In the genomic region with DNA sequence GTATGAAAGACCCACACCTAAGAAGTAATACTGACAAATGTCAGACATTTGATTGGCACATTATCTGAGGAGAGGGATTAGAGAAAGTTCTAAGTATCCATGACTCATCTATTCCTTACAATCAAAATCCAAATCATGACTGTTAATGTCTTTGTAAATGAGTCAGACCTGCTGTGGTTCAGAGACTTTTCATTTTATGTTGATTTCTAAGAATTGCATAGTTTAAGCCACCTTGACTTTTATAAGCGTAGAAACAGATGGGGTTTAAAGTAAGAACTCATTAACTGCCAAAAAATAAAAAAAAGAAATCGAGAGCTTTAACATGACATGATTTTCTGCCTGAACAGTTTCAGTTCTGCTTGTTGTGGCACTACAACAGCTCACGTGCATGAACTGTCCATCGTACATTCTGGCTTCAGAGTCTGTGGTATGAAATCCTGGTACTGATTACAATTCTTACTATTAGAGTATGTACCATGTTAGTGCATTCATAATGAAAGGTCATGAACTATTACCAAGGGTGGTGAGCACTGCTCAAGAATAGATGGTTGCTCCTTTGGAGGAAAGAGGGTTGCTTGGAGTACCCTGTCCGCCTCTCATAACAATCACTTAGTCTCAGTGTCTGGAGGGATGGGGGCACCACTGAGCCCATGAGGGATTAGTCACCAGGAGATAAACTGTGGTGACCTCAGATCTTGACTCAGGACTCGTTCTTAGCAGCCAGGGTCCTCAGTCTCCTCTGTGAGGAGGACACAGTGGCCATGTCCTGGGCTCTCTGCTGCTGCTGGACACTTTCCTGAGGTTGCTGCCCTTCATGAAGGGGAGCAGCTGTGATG, we compare ENCODE assay signal across 9 cellular contexts. TPM values are rescaled to one million over a fixed set of nuclear protein-coding genes. Genes with fewer than 3 reads are reported as not detected.
DNase-seq lines count a peak whose midpoint lies in the region; ATAC-seq and TF ChIP-seq lines count a peak whose summit lies in the region.
"Had no signal": no experiment of that assay in that cellular context is flagged by ENCODE, and none has a peak within 500 bp of the region (broad histone marks: within the 10 kb centered on the region; RNA-seq: fewer than 3 reads in every experiment).

No MANE protein-coding gene starts in this region.

- TF ChIP-seq EP300 in ovary (IDR thresholded peaks at IDR 0.05), result no peak

- H3K4me3 ChIP-seq in BJ (ENCODE audit: low read depth, low read length), result no peak overlapping the region
- no peak overlapping the region for H3K4me3 ChIP-seq in naive thymus-derived CD4-positive, alpha-beta T cell (ENCODE audit: low read length)
- H3K4me3 ChIP-seq in ovary, result no peak overlapping the region

- H3K4me1 Mint-ChIP-seq in T-helper 2 cell treated with Interferon-gamma antibody and Interleukin-4, amounts not matched to agents 5 μg/mL and 100 μg/mL, for 36 hours (ENCODE audit: low read depth), result peaks cover 50% of the 10 kb centered on the region
- H3K4me1 Mint-ChIP-seq in naive thymus-derived CD4-positive, alpha-beta T cell, result peaks cover 0 to 33% (median 2%) of the 10 kb centered on the region in 7 donors

- peaks cover 32% of the 10 kb centered on the region for H3K36me3 Mint-ChIP-seq in T-helper 2 cell treated with Interferon-gamma antibody and Interleukin-4, amounts not matched to agents 5 μg/mL and 100 μg/mL, for 36 hours (ENCODE audit: low read depth)
- H3K36me3 Mint-ChIP-seq in naive thymus-derived CD4-positive, alpha-beta T cell, result peaks cover 0 to 32% (median under 1%) of the 10 kb centered on the region in 5 donors

- H3K27me3 Mint-ChIP-seq in T-helper 2 cell treated with Interferon-gamma antibody and Interleukin-4, amounts not matched to agents 5 μg/mL and 100 μg/mL, for 36 hours (ENCODE audit: low read depth), result no peaks in the 10 kb centered on the region
- peaks cover 0 to 3% (median 0%) of the 10 kb centered on the region in 5 donors for H3K27me3 Mint-ChIP-seq in naive thymus-derived CD4-positive, alpha-beta T cell

- no peak overlapping the region for H3K27ac ChIP-seq in naive thymus-derived CD4-positive, alpha-beta T cell (ENCODE audit: low read depth, low read length)
- no peak overlapping the region for H3K27ac ChIP-seq in ovary

- peak overlapping the region; percentile 75 for H3K4me3 Mint-ChIP-seq in T-helper 2 cell treated with Interferon-gamma antibody and Interleukin-4, amounts not matched to agents 5 μg/mL and 100 μg/mL, for 36 hours
- H3K4me3 Mint-ChIP-seq in naive thymus-derived CD4-positive, alpha-beta T cell, result peak overlapping the region in 1 of 10 donors; percentile 58

- intact Hi-C loops in naive thymus-derived CD4-positive, alpha-beta T cell (cut with micrococcal nuclease), result no loop called here
- intact Hi-C loops in ovary (cut with DNase I) (no loop called here), posterior vena cava (cut with DNase I) (loop anchor here in 1 of 2 donors (1.0 kb wide), 1 partner anchor 23 kb away; no protein-coding TSS in a partner anchor)

- no peaks in the 10 kb centered on the region for H3K4me1 ChIP-seq in naive thymus-derived CD4-positive, alpha-beta T cell (ENCODE audit: control insufficient read depth in 2 of 2, insufficient read depth in 2 of 2, low read length in 2 of 2)
- no peaks in the 10 kb centered on the region for H3K4me1 ChIP-seq in ovary (ENCODE audit: insufficient read depth)

- H3K9me3 ChIP-seq in naive thymus-derived CD4-positive, alpha-beta T cell (ENCODE audit: control insufficient read depth in 2 of 3, low read length in 3 of 3), result no peaks in the 10 kb centered on the region
- no peaks in the 10 kb centered on the region for H3K9me3 ChIP-seq in ovary

- no peak for TF ChIP-seq POLR2A in ovary (IDR thresholded peaks at IDR 0.05)

- no peaks in the 10 kb centered on the region for H3K27me3 ChIP-seq in BJ (ENCODE audit: control insufficient read depth, insufficient read depth, low read length)
- H3K27me3 ChIP-seq in naive thymus-derived CD4-positive, alpha-beta T cell (ENCODE audit: control insufficient read depth in 2 of 2, insufficient read depth in 2 of 2, low read length in 2 of 2), result no peaks in the 10 kb centered on the region
- H3K27me3 ChIP-seq in ovary, result no peaks in the 10 kb centered on the region

- TF ChIP-seq CTCF in BJ (IDR thresholded peaks at IDR 0.05; ENCODE audit: insufficient read depth, low read depth, low read length), result no peak
- no peak for TF ChIP-seq CTCF in ovary (IDR thresholded peaks at IDR 0.05)

- CTCF ChIA-PET in BJ (lab: Yijun Ruan, JAX), result interaction anchor here (0.6 to 4.7 kb wide), 6 partner anchors 10 to 140 kb away, joined by 3 to 31 read pairs (median 6); no protein-coding TSS in a partner anchor
- CTCF ChIA-PET in naive thymus-derived CD4-positive, alpha-beta T cell (lab: Charles Lee), result no interaction called here

- POLR2A ChIA-PET in BJ (lab: Charles Lee), result no interaction called here
- POLR2A ChIA-PET in naive thymus-derived CD4-positive, alpha-beta T cell (lab: Charles Lee), result no interaction called here

- 65 to 82% (median 70%) methylated on average over 6 of the region's 6 CpGs for WGBS in ovary, 3 donors

- DNase-seq in BJ (ENCODE audit: low read depth) (peak; percentile 74), GM19238 (ENCODE audit: insufficient read length, low spot score) (peak; percentile 28), ovary (no peak), posterior vena cava (ENCODE audit: low spot score) (no peak), HuH-7 (ENCODE audit: low spot score) (no peak)
- DNase-seq in T-helper 2 cell treated with Interferon-gamma antibody and Interleukin-4, amounts not matched to agents 5 μg/mL and 100 μg/mL, for 36 hours (ENCODE audit: low spot score), result peak; percentile 54
- no peak for DNase-seq in naive thymus-derived CD4-positive, alpha-beta T cell

- ATAC-seq in HG03097 (IDR thresholded peaks at IDR 0.05; ENCODE audit: low FRiP score, unreplicated experiment), result peak; percentile 98
- peak; percentile 26 for ATAC-seq in naive thymus-derived CD4-positive, alpha-beta T cell

- H3K36me3 ChIP-seq in BJ (ENCODE audit: control insufficient read depth, insufficient read depth, low read length) (peaks cover 9% of the 10 kb centered on the region), ovary (no peaks in the 10 kb centered on the region)
- H3K36me3 ChIP-seq in naive thymus-derived CD4-positive, alpha-beta T cell (ENCODE audit: control insufficient read depth in 2 of 3, insufficient read depth in 3 of 3, low read length in 3 of 3), result no peaks in the 10 kb centered on the region

- peaks cover 5% of the 10 kb centered on the region for H3K9me3 Mint-ChIP-seq in T-helper 2 cell treated with Interferon-gamma antibody and Interleukin-4, amounts not matched to agents 5 μg/mL and 100 μg/mL, for 36 hours
- H3K9me3 Mint-ChIP-seq in naive thymus-derived CD4-positive, alpha-beta T cell, result peaks cover 0 to 6% (median 0%) of the 10 kb centered on the region in 11 donors

- peak overlapping the region; percentile 92 for H3K27ac Mint-ChIP-seq in T-helper 2 cell treated with Interferon-gamma antibody and Interleukin-4, amounts not matched to agents 5 μg/mL and 100 μg/mL, for 36 hours
- peak overlapping the region in 1 of 9 donors; percentile 76 for H3K27ac Mint-ChIP-seq in naive thymus-derived CD4-positive, alpha-beta T cell

RNA-seq across cellular contexts. Expression of gene ACSM6, which starts 42.2 kb away (rescaled TPM):
- polyA plus RNA-seq in BJ (2011; rRNA removed), result not detected in 2 replicates
- not detected in 2 replicates for polyA minus RNA-seq in BJ (2011; rRNA and poly(A)+ RNA removed)
- not detected for total RNA-seq in naive thymus-derived CD4-positive, alpha-beta T cell
- not detected for polyA plus RNA-seq in naive thymus-derived CD4-positive, alpha-beta T cell
- under 1 TPM in 1 of 7 donors, not detected in 6; 0.13 TPM for total RNA-seq in ovary
- polyA plus RNA-seq in ovary, result not detected
- total RNA-seq in posterior vena cava, result not detected
- total RNA-seq: subcutaneous adipose tissue had no signal

RNA-seq across cellular contexts. Expression of gene PDLIM1, which starts 54.5 kb away (rescaled TPM):
- polyA plus RNA-seq in BJ (2011; rRNA removed), result 114 and 141 TPM in 2 replicates
- polyA minus RNA-seq in BJ (2011; rRNA and poly(A)+ RNA removed), result 103 and 123 TPM in 2 replicates
- total RNA-seq in naive thymus-derived CD4-positive, alpha-beta T cell, result 10 to 100 TPM in 2 of 5 experiments, under 1 TPM in 3; 0.32 to 27.6 (median 0.61) TPM
- 1 to 10 TPM in 1 of 2 donors, under 1 TPM in 1; 0.89 to 1.2 TPM for polyA plus RNA-seq in naive thymus-derived CD4-positive, alpha-beta T cell
- 100 to 1,000 TPM in 1 of 7 donors, 10 to 100 TPM in 6; 13.9 to 102 (median 35.3) TPM for total RNA-seq in ovary
- 100 to 1,000 TPM in 1 of 2 donors, 10 to 100 TPM in 1; 29.7 to 138 TPM for polyA plus RNA-seq in ovary
- total RNA-seq in posterior vena cava, result 100 to 1,000 TPM; 133 to 134 TPM

Comparison
In these comparisons a context has a peak if more than half of its experiments do, and no peak if none do; other contexts are left out.
1. DNase-seq: peak in BJ (single experiment), GM19238 (single experiment) and T-helper 2 cell treated with Interferon-gamma antibody and Interleukin-4, amounts not matched to agents 5 μg/mL and 100 μg/mL, for 36 hours (single experiment); none in naive thymus-derived CD4-positive, alpha-beta T cell (0 of 9), ovary (0 of 5), posterior vena cava (single experiment) and HuH-7 (single experiment).